ENCODE assay signal across 16 cellular contexts in genomic region chr4:38109370-38109769, GRCh38.
A peak's percentile ranks its signal among the peaks of the same experiment; 100 is the strongest.
DNase-seq lines count a peak whose midpoint lies in the region; ATAC-seq and TF ChIP-seq lines count a peak whose summit lies in the region.
"Had no signal": no experiment of that assay in that cellular context is flagged by ENCODE, and none has a peak within 500 bp of the region (broad histone marks: within the 10 kb centered on the region; RNA-seq: fewer than 3 reads in every experiment).

No MANE protein-coding gene starts in this region.

- no peak for TF ChIP-seq CTCF in IMR-90 (conservative IDR thresholded peaks at IDR 0.05; ENCODE audit: low read depth, low read length)
- TF ChIP-seq CTCF in hepatocyte (IDR thresholded peaks at IDR 0.05; ENCODE audit: poor library complexity), result no peak
- no peak for TF ChIP-seq CTCF in progenitor cell of endocrine pancreas (IDR thresholded peaks at IDR 0.05; ENCODE audit: unreplicated experiment)
- TF ChIP-seq CTCF in glutamatergic neuron (IDR thresholded peaks at IDR 0.05; ENCODE audit: partially characterized antibody, unreplicated experiment), result no peak
- no peak for TF ChIP-seq CTCF in CD4-positive, alpha-beta T cell (IDR thresholded peaks at IDR 0.05)

- peak overlapping the region; percentile 66 for H3K23ac ChIP-seq in IMR-90 (ENCODE audit: low read depth, low read length)

- ATAC-seq in IMR-90 (ENCODE audit: low read depth), result 0 out of 2 replicates have a peak, but pooled peaks have one; percentile 13
- ATAC-seq in GM18517 (IDR thresholded peaks at IDR 0.05; ENCODE audit: unreplicated experiment), result no peak
- no peak for ATAC-seq in CD4-positive, alpha-beta T cell (ENCODE audit: poor library complexity)

- H3K27me3 Mint-ChIP-seq in progenitor cell of endocrine pancreas, result no peaks in the 10 kb centered on the region
- H3K27me3 Mint-ChIP-seq in glutamatergic neuron (ENCODE audit: unreplicated experiment), result peaks cover 10% of the 10 kb centered on the region
- H3K27me3 Mint-ChIP-seq in CD4-positive, alpha-beta T cell, result no peaks in the 10 kb centered on the region
- no peaks in the 10 kb centered on the region for H3K27me3 Mint-ChIP-seq in activated CD4-positive, alpha-beta T cell treated with anti-CD3 and anti-CD28 coated beads, Interleukin-2, amount 10 ng/mL, durations not matched to agents 7 days and 5 days
- H3K27me3 Mint-ChIP-seq: CD4-positive, alpha-beta memory T cell had no signal

- peaks cover 5 to 28% of the 10 kb centered on the region in 2 experiments; a peak in 3 of 4 replicates for H3K79me1 ChIP-seq in IMR-90 (ENCODE audit: low read depth in 1 of 2, low read length in 2 of 2)

- no peak for DNase-seq in IMR-90
- DNase-seq in SJSA1 (ENCODE audit: low read depth in 1 of 2, low spot score in 2 of 2), result no peak
- DNase-seq in hepatocyte (ENCODE audit: low spot score), result no peak
- DNase-seq in progenitor cell of endocrine pancreas (ENCODE audit: low spot score, unreplicated experiment), result no peak
- DNase-seq in glutamatergic neuron, result no peak
- no peak for DNase-seq in CD4-positive, alpha-beta T cell
- no peak for DNase-seq in activated CD4-positive, alpha-beta T cell treated with anti-CD3 and anti-CD28 coated beads, Interleukin-2, amount 10 ng/mL, durations not matched to agents 7 days and 5 days
- DNase-seq: ACHN; CD4-positive, alpha-beta memory T cell; DND-41; GDM1; H7; NCI-H1436 treated with DMSO at 0.1 percent for 48 hours; NCI-H446 treated with DMSO at 0.1 percent for 48 hours; SHP77 treated with DMSO at 0.1 percent for 48 hours had no signal

- H3K4me3 Mint-ChIP-seq in progenitor cell of endocrine pancreas (ENCODE audit: low read depth) (no peak overlapping the region), glutamatergic neuron (ENCODE audit: unreplicated experiment) (no peak overlapping the region)
- H3K4me3 Mint-ChIP-seq in CD4-positive, alpha-beta T cell, result no peak overlapping the region
- no peak overlapping the region for H3K4me3 Mint-ChIP-seq in activated CD4-positive, alpha-beta T cell treated with anti-CD3 and anti-CD28 coated beads, Interleukin-2, amount 10 ng/mL, durations not matched to agents 7 days and 5 days
- H3K4me3 Mint-ChIP-seq: CD4-positive, alpha-beta memory T cell had no signal

- no peak overlapping the region for H3K56ac ChIP-seq in IMR-90 (ENCODE audit: extremely low read depth, insufficient read depth, low read length)

- H3K36me3 ChIP-seq in IMR-90 (ENCODE audit: control insufficient read depth, insufficient read depth, low read length) (no peaks in the 10 kb centered on the region; the same call in 1 of the 2 replicates), SJSA1 (no peaks in the 10 kb centered on the region; the same call in 1 of the 2 replicates), hepatocyte (replicated peaks; ENCODE audit: insufficient read depth, low read depth) (no peaks in the 10 kb centered on the region)

- BruUV-seq in IMR-90 (replicated peaks; lab: Mats Ljungman, UMichigan), result no TSS peak

- CTCF ChIA-PET in IMR-90 (lab: Yijun Ruan, JAX), result interaction anchor here (0.6 to 0.7 kb wide), 2 partner anchors 66 to 176 kb away, joined by 3 read pairs; no protein-coding TSS in a partner anchor
- CTCF ChIA-PET in CD4-positive, alpha-beta T cell (lab: Charles Lee), result no interaction called here
- CTCF ChIA-PET in activated CD4-positive, alpha-beta T cell treated with anti-CD3 and anti-CD28 coated beads, Interleukin-2, amount 10 ng/mL, durations not matched to agents 7 days and 5 days (lab: Charles Lee), result no interaction called here

- no peak overlapping the region for H2BK5ac ChIP-seq in IMR-90 (ENCODE audit: low read depth, low read length, poor library complexity, severe bottlenecking)

- H2BK15ac ChIP-seq in IMR-90 (ENCODE audit: low read depth, low read length), result 0 out of 3 replicates have a peak overlapping the region, but pooled peaks have one; percentile 22

- no peak overlapping the region for H3K9ac ChIP-seq in IMR-90 (ENCODE audit: low read depth, low read length)

- TF ChIP-seq POLR2A in IMR-90 (IDR thresholded peaks at IDR 0.05; ENCODE audit: low read depth, low read length), result no peak

- H3K9me2 ChIP-seq in hepatocyte (replicated peaks; ENCODE audit: insufficient read depth), result no peaks in the 10 kb centered on the region

- no peak overlapping the region for H2AK5ac ChIP-seq in IMR-90 (ENCODE audit: low read depth, low read length)

- H3K4ac ChIP-seq in IMR-90 (ENCODE audit: low read depth, low read length), result no peak overlapping the region

- peak overlapping the region; percentile 50; the same call in 1 of the 2 replicates for H3K14ac ChIP-seq in IMR-90 (replicated peaks; ENCODE audit: low read depth, low read length)

- H4K20me1 ChIP-seq in IMR-90 (ENCODE audit: insufficient read depth, low read length) (no peaks in the 10 kb centered on the region), hepatocyte (ENCODE audit: insufficient read depth, poor library complexity, severe bottlenecking) (no peaks in the 10 kb centered on the region)

- H3K9me3 ChIP-seq in IMR-90 (ENCODE audit: control insufficient read depth, insufficient read depth, low read length) (no peaks in the 10 kb centered on the region), SJSA1 (replicated peaks) (no peaks in the 10 kb centered on the region), hepatocyte (ENCODE audit: low read depth) (no peaks in the 10 kb centered on the region)
- no peaks in the 10 kb centered on the region for H3K9me3 ChIP-seq in CD4-positive, alpha-beta T cell (ENCODE audit: control insufficient read depth, low read length)

- H3K9me3 Mint-ChIP-seq in progenitor cell of endocrine pancreas (ENCODE audit: low read depth) (no peaks in the 10 kb centered on the region), glutamatergic neuron (ENCODE audit: unreplicated experiment) (peaks cover 1% of the 10 kb centered on the region)
- no peaks in the 10 kb centered on the region for H3K9me3 Mint-ChIP-seq in CD4-positive, alpha-beta T cell
- H3K9me3 Mint-ChIP-seq in activated CD4-positive, alpha-beta T cell treated with anti-CD3 and anti-CD28 coated beads, Interleukin-2, amount 10 ng/mL, durations not matched to agents 7 days and 5 days, result no peaks in the 10 kb centered on the region
- H3K9me3 Mint-ChIP-seq: CD4-positive, alpha-beta memory T cell had no signal

- H3K4me1 Mint-ChIP-seq in progenitor cell of endocrine pancreas (ENCODE audit: low read depth), result peaks cover 58% of the 10 kb centered on the region
- H3K4me1 Mint-ChIP-seq in glutamatergic neuron (ENCODE audit: low read depth, unreplicated experiment), result peaks cover 45% of the 10 kb centered on the region
- no peaks in the 10 kb centered on the region for H3K4me1 Mint-ChIP-seq in CD4-positive, alpha-beta T cell (ENCODE audit: low read depth)
- H3K4me1 Mint-ChIP-seq in activated CD4-positive, alpha-beta T cell treated with anti-CD3 and anti-CD28 coated beads, Interleukin-2, amount 10 ng/mL, durations not matched to agents 7 days and 5 days, result peaks cover 21% of the 10 kb centered on the region

- peak overlapping the region; percentile 91 for H3K27ac Mint-ChIP-seq in progenitor cell of endocrine pancreas
- no peak overlapping the region for H3K27ac Mint-ChIP-seq in glutamatergic neuron (ENCODE audit: unreplicated experiment)
- H3K27ac Mint-ChIP-seq in CD4-positive, alpha-beta T cell, result no peak overlapping the region
- H3K27ac Mint-ChIP-seq in activated CD4-positive, alpha-beta T cell treated with anti-CD3 and anti-CD28 coated beads, Interleukin-2, amount 10 ng/mL, durations not matched to agents 7 days and 5 days, result no peak overlapping the region

- peak overlapping the region; percentile 23 for H2BK20ac ChIP-seq in IMR-90 (ENCODE audit: low read depth, low read length)

- H3K27ac ChIP-seq in IMR-90 (ENCODE audit: insufficient read depth, low read length), result no peak overlapping the region
- H3K27ac ChIP-seq in SJSA1, result peak overlapping the region; percentile 27; the same call in 1 of the 2 replicates
- H3K27ac ChIP-seq in hepatocyte, result peak overlapping the region; percentile 79
- no peak overlapping the region for H3K27ac ChIP-seq in CD4-positive, alpha-beta T cell (ENCODE audit: low read depth, low read length)

- H4K91ac ChIP-seq in IMR-90 (ENCODE audit: insufficient read depth, low read depth, low read length), result peak overlapping the region; percentile 43; the same call in 1 of the 2 replicates

- no peak overlapping the region for H2AK9ac ChIP-seq in IMR-90 (replicated peaks; ENCODE audit: low read depth, low read length, poor library complexity)

- H3K4me1 ChIP-seq in IMR-90 (ENCODE audit: control insufficient read depth, insufficient read depth, low read length) (peaks cover 17% of the 10 kb centered on the region), SJSA1 (replicated peaks) (peaks cover 31% of the 10 kb centered on the region), hepatocyte (ENCODE audit: insufficient read depth) (peaks cover 24% of the 10 kb centered on the region)

- no peaks in the 10 kb centered on the region for H3K79me2 ChIP-seq in hepatocyte

- in situ Hi-C loops in IMR-90 (cut with MboI; ENCODE audit: low sequenced_read_pairs), result no loop called here

- H2AFZ ChIP-seq in IMR-90 (replicated peaks; ENCODE audit: low read length, poor library complexity) (no peak overlapping the region), hepatocyte (no peak overlapping the region)

- POLR2A ChIA-PET in IMR-90 (lab: Charles Lee; ENCODE audit: unreplicated experiment), result no interaction called here
- POLR2A ChIA-PET in CD4-positive, alpha-beta T cell (lab: Charles Lee), result no interaction called here
- POLR2A ChIA-PET in activated CD4-positive, alpha-beta T cell treated with anti-CD3 and anti-CD28 coated beads, Interleukin-2, amount 10 ng/mL, durations not matched to agents 7 days and 5 days (lab: Charles Lee), result no interaction called here

- H3K4me3 ChIP-seq in IMR-90 (ENCODE audit: insufficient read depth, low read depth, low read length) (no peak overlapping the region), SJSA1 (no peak overlapping the region), hepatocyte (no peak overlapping the region)

- H3K27me3 ChIP-seq in IMR-90 (ENCODE audit: control insufficient read depth, insufficient read depth, low read length) (no peaks in the 10 kb centered on the region), SJSA1 (replicated peaks) (no peaks in the 10 kb centered on the region), hepatocyte (no peaks in the 10 kb centered on the region)
- no peaks in the 10 kb centered on the region for H3K27me3 ChIP-seq in CD4-positive, alpha-beta T cell (ENCODE audit: control insufficient read depth, insufficient read depth, low read length)

- no peak overlapping the region for H4K5ac ChIP-seq in IMR-90 (ENCODE audit: low read depth, low read length)

- no peak overlapping the region; a peak in 1 of 4 replicates for H4K8ac ChIP-seq in IMR-90 (ENCODE audit: low read depth in 2 of 2, low read length in 2 of 2)

- intact Hi-C loops in IMR-90 (cut with micrococcal nuclease), result loop anchor here (2.0 kb wide), 1 partner anchor 31 kb away; no protein-coding TSS in a partner anchor
- intact Hi-C loops in CD4-positive, alpha-beta T cell (cut with DNase I, micrococcal nuclease), result no loop called here

- dilution Hi-C loops in IMR-90 (cut with HindIII; ENCODE audit: low sequenced_read_pairs, unreplicated experiment), result no loop called here

- H3K36me3 Mint-ChIP-seq in progenitor cell of endocrine pancreas (ENCODE audit: insufficient read depth), result peaks cover 11% of the 10 kb centered on the region
- H3K36me3 Mint-ChIP-seq in glutamatergic neuron (ENCODE audit: unreplicated experiment), result no peaks in the 10 kb centered on the region
- peaks cover 69% of the 10 kb centered on the region for H3K36me3 Mint-ChIP-seq in CD4-positive, alpha-beta T cell (ENCODE audit: low read depth)
- H3K36me3 Mint-ChIP-seq in activated CD4-positive, alpha-beta T cell treated with anti-CD3 and anti-CD28 coated beads, Interleukin-2, amount 10 ng/mL, durations not matched to agents 7 days and 5 days (ENCODE audit: low read depth), result peaks cover 51% of the 10 kb centered on the region

- H3K18ac ChIP-seq in IMR-90 (ENCODE audit: low read depth, low read length), result no peak overlapping the region

- H3K4me2 ChIP-seq in IMR-90 (ENCODE audit: low read depth, low read length) (no peak overlapping the region), hepatocyte (peak overlapping the region; percentile 55)

- H3K9me1 ChIP-seq in IMR-90 (ENCODE audit: insufficient read depth, low read length), result peaks cover 15% of the 10 kb centered on the region

- no peak overlapping the region for H2BK120ac ChIP-seq in IMR-90 (ENCODE audit: low read depth, low read length)

- TF ChIP-seq RAD21 in IMR-90 (IDR thresholded peaks at IDR 0.05; ENCODE audit: low read length), result no peak

- no CpG with 5 or more reads among the region's 3 CpGs for WGBS in IMR-90 (ENCODE audit: extremely low coverage in 2 of 2, insufficient read length in 1 of 2), 2 experiments
- WGBS in hepatocyte (ENCODE audit: low lambda C conversion rate, missing lambda C conversion rate), result 56% methylated on average over 3 of the region's 3 CpGs

Comparison
In these comparisons a context has a peak if more than half of its experiments do, and no peak if none do; other contexts are left out.
1. H3K27ac ChIP-seq: peak in SJSA1 (single experiment) and hepatocyte (single experiment); none in IMR-90 (single experiment) and CD4-positive, alpha-beta T cell (single experiment).